Comparison of ENCODE assay signal across 12 cellular contexts in the genomic region with DNA sequence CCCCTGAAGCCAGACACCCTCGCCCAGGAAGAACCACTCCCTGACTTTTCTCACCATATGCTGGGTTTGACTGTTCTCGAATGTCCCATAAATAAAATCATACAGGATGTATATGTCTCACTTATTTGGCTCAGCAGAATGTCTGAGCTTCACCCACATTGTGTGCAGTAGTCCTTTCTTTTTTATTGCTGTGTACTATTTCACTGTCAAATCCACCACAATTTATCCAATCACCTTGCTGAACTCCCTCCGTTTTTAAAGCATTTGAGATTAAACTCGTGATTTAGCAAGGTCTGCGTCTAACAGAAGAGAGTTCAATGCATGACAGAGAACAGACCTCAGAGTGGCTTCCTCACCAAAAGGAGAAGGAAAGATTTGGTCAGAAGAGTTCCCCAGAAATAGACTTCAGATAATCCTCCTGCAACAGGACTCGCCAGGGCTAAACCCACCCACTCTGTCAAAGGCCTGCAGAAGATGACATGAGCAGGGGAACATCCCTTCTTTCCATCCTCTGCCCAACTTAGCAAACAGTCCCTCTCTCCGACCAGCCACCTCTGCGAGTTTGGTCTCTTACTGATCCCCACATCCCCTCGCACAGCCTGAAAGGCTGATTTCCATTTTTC. TPM values are rescaled to one million over a fixed set of nuclear protein-coding genes. Genes with fewer than 3 reads are reported as not detected.
A peak's percentile ranks its signal among the peaks of the same experiment; 100 is the strongest.
DNase-seq lines count a peak whose midpoint lies in the region; ATAC-seq, FAIRE-seq and TF ChIP-seq lines count a peak whose summit lies in the region.
"Had no signal": no experiment of that assay in that cellular context is flagged by ENCODE, and none has a peak within 500 bp of the region (broad histone marks: within the 10 kb centered on the region; RNA-seq: fewer than 3 reads in every experiment).

No MANE protein-coding gene starts in this region.

- peak overlapping the region; percentile 53 for H3K4me3 Mint-ChIP-seq in activated naive CD4-positive, alpha-beta T cell treated with anti-CD3 and anti-CD28 coated beads, Interleukin-2, amount 50 U/mL, for 24 hours
- H3K4me3 Mint-ChIP-seq in stimulated activated naive B cell treated with anti-CD40 and anti-IgM and Interleukin-4, amounts not matched to agents 10 μg/mL and 1 μg/mL and 100 μg/mL, for 72 hours = peak overlapping the region; percentile 69 to 76

- H3K9ac ChIP-seq in SU-DHL-6 (ENCODE audit: low read length) = no peak overlapping the region; the same call in 1 of the 2 replicates
- H3K9ac ChIP-seq in colonic mucosa (ENCODE audit: low read depth in 2 of 2, low read length in 2 of 2) = no peak overlapping the region

- H3K27me3 ChIP-seq in SU-DHL-6 (ENCODE audit: low read length) (no peaks in the 10 kb centered on the region), tibial nerve (no peaks in the 10 kb centered on the region), colonic mucosa (no peaks in the 10 kb centered on the region)
- H3K27me3 ChIP-seq: esophagus squamous epithelium had no signal

- H3K4me3 ChIP-seq in SU-DHL-6 (ENCODE audit: insufficient read depth, low read length, poor library complexity, severe bottlenecking) = no peak overlapping the region
- H3K4me3 ChIP-seq in tibial nerve = no peak overlapping the region
- no peak overlapping the region for H3K4me3 ChIP-seq in colonic mucosa
- H3K4me3 ChIP-seq: esophagus squamous epithelium, HAP-1 had no signal

- H3K36me3 Mint-ChIP-seq in activated naive CD4-positive, alpha-beta T cell treated with anti-CD3 and anti-CD28 coated beads, Interleukin-2, amount 50 U/mL, for 24 hours = peaks cover 17% of the 10 kb centered on the region
- H3K36me3 Mint-ChIP-seq in stimulated activated naive B cell treated with anti-CD40 and anti-IgM and Interleukin-4, amounts not matched to agents 10 μg/mL and 1 μg/mL and 100 μg/mL, for 72 hours = peaks cover 31 to 66% of the 10 kb centered on the region in 2 donors

- peak overlapping the region; percentile 91 for H3K27ac Mint-ChIP-seq in activated naive CD4-positive, alpha-beta T cell treated with anti-CD3 and anti-CD28 coated beads, Interleukin-2, amount 50 U/mL, for 24 hours
- H3K27ac Mint-ChIP-seq in stimulated activated naive B cell treated with anti-CD40 and anti-IgM and Interleukin-4, amounts not matched to agents 10 μg/mL and 1 μg/mL and 100 μg/mL, for 72 hours = peak overlapping the region; percentile 96

- intact Hi-C loops in colonic mucosa (cut with DNase I) = no loop called here

- no peak for FAIRE-seq in D721Med (lab: Jason Lieb, UNC)

- 77 to 79% methylated on average over 9 of the region's 9 CpGs for WGBS in tibial nerve, 2 donors

- TF ChIP-seq EP300 in tibial nerve (IDR thresholded peaks at IDR 0.05) = peak in 1 of 2 donors; percentile 33

- H2AFZ ChIP-seq in SU-DHL-6 (ENCODE audit: low read depth, low read length, severe bottlenecking) = no peak overlapping the region

- peak overlapping the region; percentile 13 for H3K4me2 ChIP-seq in SU-DHL-6 (ENCODE audit: low read depth, low read length, poor library complexity, severe bottlenecking)

- ATAC-seq in stimulated activated naive B cell treated with anti-CD40 and anti-IgM and Interleukin-4, amounts not matched to agents 10 μg/mL and 1 μg/mL and 100 μg/mL, for 72 hours (replicated peaks) = peak; percentile 80 to 88

- peaks cover 3% of the 10 kb centered on the region; the same call in 1 of the 2 replicates for H4K20me1 ChIP-seq in SU-DHL-6 (ENCODE audit: low read depth, low read length)

- H3K9me3 Mint-ChIP-seq in activated naive CD4-positive, alpha-beta T cell treated with anti-CD3 and anti-CD28 coated beads, Interleukin-2, amount 50 U/mL, for 24 hours = peaks cover 4% of the 10 kb centered on the region
- H3K9me3 Mint-ChIP-seq in stimulated activated naive B cell treated with anti-CD40 and anti-IgM and Interleukin-4, amounts not matched to agents 10 μg/mL and 1 μg/mL and 100 μg/mL, for 72 hours = no peaks in the 10 kb centered on the region

- H3K4me1 Mint-ChIP-seq in activated naive CD4-positive, alpha-beta T cell treated with anti-CD3 and anti-CD28 coated beads, Interleukin-2, amount 50 U/mL, for 24 hours = peaks cover 96% of the 10 kb centered on the region
- peaks cover 70 to 97% of the 10 kb centered on the region in 2 donors for H3K4me1 Mint-ChIP-seq in stimulated activated naive B cell treated with anti-CD40 and anti-IgM and Interleukin-4, amounts not matched to agents 10 μg/mL and 1 μg/mL and 100 μg/mL, for 72 hours

- H3K9me3 ChIP-seq in SU-DHL-6 (ENCODE audit: insufficient read depth, low read length) = no peaks in the 10 kb centered on the region
- peaks cover 0 to 10% (median 0%) of the 10 kb centered on the region in 4 donors for H3K9me3 ChIP-seq in tibial nerve
- H3K9me3 ChIP-seq in colonic mucosa = no peaks in the 10 kb centered on the region
- H3K9me3 ChIP-seq: esophagus squamous epithelium, HAP-1 had no signal

- no peaks in the 10 kb centered on the region for H3K9me2 ChIP-seq in SU-DHL-6 (replicated peaks; ENCODE audit: insufficient read depth, low read length)

- no peaks in the 10 kb centered on the region for H3K27me3 Mint-ChIP-seq in activated naive CD4-positive, alpha-beta T cell treated with anti-CD3 and anti-CD28 coated beads, Interleukin-2, amount 50 U/mL, for 24 hours
- H3K27me3 Mint-ChIP-seq in stimulated activated naive B cell treated with anti-CD40 and anti-IgM and Interleukin-4, amounts not matched to agents 10 μg/mL and 1 μg/mL and 100 μg/mL, for 72 hours = no peaks in the 10 kb centered on the region

- no peak for TF ChIP-seq CTCF in SU-DHL-6 (IDR thresholded peaks at IDR 0.05; ENCODE audit: insufficient read depth, low read length, poor library complexity, severe bottlenecking)
- no peak for TF ChIP-seq CTCF in tibial nerve (IDR thresholded peaks at IDR 0.05)
- TF ChIP-seq CTCF in colonic mucosa (IDR thresholded peaks at IDR 0.05) = no peak
- TF ChIP-seq CTCF in D721Med (IDR thresholded peaks at IDR 0.05; ENCODE audit: insufficient read depth, missing control alignments) = no peak

- H3F3A ChIP-seq in SU-DHL-6 (ENCODE audit: insufficient read depth) = peaks cover under 1% of the 10 kb centered on the region; the same call in 1 of the 2 replicates

- TF ChIP-seq POLR2A in tibial nerve (IDR thresholded peaks at IDR 0.05) = no peak

- H3K79me2 ChIP-seq in SU-DHL-6 (ENCODE audit: insufficient read depth, low read length) = peaks cover 65% of the 10 kb centered on the region

- H3K27ac ChIP-seq in SU-DHL-6 (ENCODE audit: low read depth, low read length) (peak overlapping the region; percentile 40; the same call in 1 of the 2 replicates), cingulate gyrus (ENCODE audit: low read depth, low read length) (peak overlapping the region; percentile 21), tibial nerve (peak overlapping the region in 2 of 4 donors; percentile 36 to 41), colonic mucosa (no peak overlapping the region)
- H3K27ac ChIP-seq: WERI-Rb-1 had no signal

- peaks cover 0 to 33% (median 13%) of the 10 kb centered on the region in 4 donors for H3K4me1 ChIP-seq in tibial nerve
- no peaks in the 10 kb centered on the region for H3K4me1 ChIP-seq in colonic mucosa
- H3K4me1 ChIP-seq: HAP-1 had no signal

- H3K36me3 ChIP-seq in SU-DHL-6 (ENCODE audit: low read length) = no peaks in the 10 kb centered on the region
- peaks cover 0 to 9% (median 0%) of the 10 kb centered on the region in 3 donors for H3K36me3 ChIP-seq in tibial nerve
- H3K36me3 ChIP-seq in colonic mucosa = no peaks in the 10 kb centered on the region
- H3K36me3 ChIP-seq: esophagus squamous epithelium, HAP-1, WERI-Rb-1 had no signal

- no peak for DNase-seq in activated naive CD4-positive, alpha-beta T cell treated with anti-CD3 and anti-CD28 coated beads, Interleukin-2, amount 50 U/mL, for 16 hours
- DNase-seq in stimulated activated naive B cell treated with anti-CD40 and anti-IgM and Interleukin-4, amounts not matched to agents 10 μg/mL and 1 μg/mL and 100 μg/mL, for 72 hours = peak; percentile 59
- DNase-seq in tibial nerve (ENCODE audit: low spot score in 2 of 2) = no peak
- DNase-seq in colonic mucosa = no peak
- DNase-seq in D721Med (ENCODE audit: insufficient read length, low spot score) = no peak
- DNase-seq: esophagus squamous epithelium, NCI-H1092 treated with DMSO at 0.1 percent for 48 hours, WERI-Rb-1 had no signal

RNA-seq across cellular contexts. Expression of a gene that starts 7.6 kb away (rescaled TPM):
- total RNA-seq in tibial nerve (10 to 100 TPM in 1 of 4 donors, 1 to 10 TPM in 3; 6.0 to 11.5 (median 7.7) TPM), colonic mucosa (1 to 10 TPM; 5.8 to 7.3 TPM)
